Comparison of ENCODE assay signal across 1 cellular context in genomic region chr20:7175827-7176226, GRCh38.
TF ChIP-seq lines count a peak whose summit lies in the region.

No MANE protein-coding gene starts in this region.

TF ChIP-seq in GM12878, 131 proteins besides CTCF, POLR2A, EP300 and RAD21 (continued from another document):
- TF ChIP-seq SKIL (IDR thresholded peaks at IDR 0.05; ENCODE audit: low read depth, poor library complexity, severe bottlenecking) = peak; percentile 75
- TF ChIP-seq RELB (IDR thresholded peaks at IDR 0.05; ENCODE audit: low read depth) = peak; percentile 41; the same call in 1 of the 2 replicates
- TF ChIP-seq NBN (IDR thresholded peaks at IDR 0.05) = 0 out of 2 replicates have a peak, but pooled peaks have one; percentile 24
- TF ChIP-seq MTA2 (IDR thresholded peaks at IDR 0.05; ENCODE audit: low read depth) = 0 out of 2 replicates have a peak, but pooled peaks have one; percentile 23
- TF ChIP-seq MEF2B (IDR thresholded peaks at IDR 0.05; ENCODE audit: partially characterized antibody, poor library complexity, severe bottlenecking) = peak; percentile 78
